In genomic region chr11:94803491-94803890, GRCh38 we compare ENCODE assay signal across 27 cellular contexts. TPM values are rescaled to one million over a fixed set of nuclear protein-coding genes. Genes with fewer than 3 reads are reported as not detected.
DNase-seq lines count a peak whose midpoint lies in the region; ATAC-seq and TF ChIP-seq lines count a peak whose summit lies in the region.
"Had no signal": no experiment of that assay in that cellular context is flagged by ENCODE, and none has a peak within 500 bp of the region (broad histone marks: within the 10 kb centered on the region; RNA-seq: fewer than 3 reads in every experiment).

No MANE protein-coding gene starts in this region.

- H3K4me1 ChIP-seq in rectal smooth muscle tissue (ENCODE audit: control insufficient read depth, insufficient read depth, low read length) (peaks cover 47% of the 10 kb centered on the region), SJCRH30 (peaks cover 38% of the 10 kb centered on the region)

- H3K9me3 ChIP-seq in SJCRH30 (replicated peaks): no peaks in the 10 kb centered on the region
- H3K9me3 ChIP-seq: testis, uterus had no signal

- TF ChIP-seq CTCF in foreskin fibroblast (IDR thresholded peaks at IDR 0.05; ENCODE audit: low read depth, low read length): no peak

- DNase-seq in EL: peak; percentile 47
- peak; percentile 67 for DNase-seq in amniotic epithelial cell (ENCODE audit: low read depth)
- DNase-seq in foreskin fibroblast: peak; percentile 29 to 75
- no peak for DNase-seq in putamen (ENCODE audit: low spot score)
- DNase-seq in SJCRH30: no peak
- DNase-seq: activated CD4-positive, alpha-beta T cell treated with anti-CD3 and anti-CD28 coated beads, Interleukin-2, amount 10 ng/mL, durations not matched to agents 7 days and 5 days; activated CD8-positive, alpha-beta memory T cell treated with anti-CD3 and anti-CD28 coated beads, Interleukin-2, amount 10 ng/mL, durations not matched to agents 7 days and 5 days; activated naive CD4-positive, alpha-beta T cell treated with anti-CD3 and anti-CD28 coated beads, Interleukin-2, amount 50 U/mL, for 16 hours; activated T-cell treated with anti-CD3 and anti-CD28 coated beads, Interleukin-2, amount 50 U/mL, for 72 hours; aorta; dermis blood vessel endothelial cell; DMS53; foreskin keratinocyte; GF-D8; H7; islet precursor cell; NCI-H1092 treated with DMSO at 0.1 percent for 48 hours; NCI-H2029 treated with DMSO at 0.1 percent for 48 hours; NCI-H226; NCI-H82; stimulated activated CD4-positive, alpha-beta T cell treated with anti-CD3 and anti-CD28 coated beads, Interleukin-2, amount 100 ng/mL, for 48 hours; testis; uterus had no signal

- no peaks in the 10 kb centered on the region for H3K36me3 ChIP-seq in rectal smooth muscle tissue (ENCODE audit: control insufficient read depth, insufficient read depth, low read length)
- H3K36me3 ChIP-seq in SJCRH30: peaks cover 47% of the 10 kb centered on the region
- H3K36me3 ChIP-seq: uterus had no signal

- no peak overlapping the region for H3K9ac ChIP-seq in rectal smooth muscle tissue (ENCODE audit: low read length)

- no peaks in the 10 kb centered on the region for H3K27me3 ChIP-seq in rectal smooth muscle tissue (ENCODE audit: control insufficient read depth, insufficient read depth, low read length)
- no peaks in the 10 kb centered on the region for H3K27me3 ChIP-seq in SJCRH30
- H3K27me3 ChIP-seq: foreskin keratinocyte, testis, uterus had no signal

- no peak for ATAC-seq in GM21737 (IDR thresholded peaks at IDR 0.05; ENCODE audit: unreplicated experiment)
- no peak for ATAC-seq in HG03457 (IDR thresholded peaks at IDR 0.05; ENCODE audit: unreplicated experiment)
- ATAC-seq: activated CD8-positive, alpha-beta memory T cell treated with anti-CD3 and anti-CD28 coated beads, Interleukin-2, amount 10 ng/mL, durations not matched to agents 7 days and 5 days; activated T-cell treated with anti-CD3 and anti-CD28 coated beads, Interleukin-2, amount 50 U/mL, for 72 hours; foreskin keratinocyte; SK-N-SH treated with all-trans-retinoic acid at 6 μM for 48 hours had no signal

- peak overlapping the region; percentile 21 for H3K27ac ChIP-seq in rectal smooth muscle tissue (ENCODE audit: low read depth, low read length)
- no peak overlapping the region for H3K27ac ChIP-seq in SJCRH30
- H3K27ac ChIP-seq: foreskin keratinocyte, testis, uterus had no signal

- no peak overlapping the region for H3K4me3 ChIP-seq in foreskin fibroblast (ENCODE audit: low read depth in 1 of 2, low read length in 2 of 2)
- no peak overlapping the region for H3K4me3 ChIP-seq in rectal smooth muscle tissue (ENCODE audit: low read length)
- no peak overlapping the region for H3K4me3 ChIP-seq in SJCRH30
- H3K4me3 ChIP-seq: testis, uterus had no signal

RNA-seq across cellular contexts. Expression of gene AMOTL1, which starts 35.3 kb away (rescaled TPM):
- 52.5 and 57.4 TPM in 2 replicates for total RNA-seq in SJCRH30 (2014; rRNA removed; shearing (Covaris generic))

Comparison
In these comparisons a context has a peak if more than half of its experiments do, and no peak if none do; other contexts are left out.
1. DNase-seq: peak in EL (single experiment), amniotic epithelial cell (single experiment) and foreskin fibroblast (2 of 2); none in putamen (single experiment) and SJCRH30 (0 of 2).